In genomic region chr15:81075272-81075671, GRCh38 we compare ENCODE assay signal across 27 cellular contexts. TPM values are rescaled to one million over a fixed set of nuclear protein-coding genes. Genes with fewer than 3 reads are reported as not detected.
"Had no signal": no experiment of that assay in that cellular context is flagged by ENCODE, and none has a peak within 500 bp of the region (broad histone marks: within the 10 kb centered on the region; RNA-seq: fewer than 3 reads in every experiment).

No MANE protein-coding gene starts in this region.

- H3K27me3 ChIP-seq: gastrocnemius medialis, right atrium auricular region, suprapubic skin, transverse colon, upper lobe of right lung, uterus had no signal

- ATAC-seq: esophagus mucosa; gastrocnemius medialis; left ventricle myocardium superior; lower lobe of right lung; naive thymus-derived CD8-positive, alpha-beta T cell; sciatic nerve; stimulated activated naive B cell treated with anti-CD40 and anti-IgM and Interleukin-4, amounts not matched to agents 10 μg/mL and 1 μg/mL and 100 μg/mL, for 72 hours; upper lobe of right lung had no signal

- H3K4me1 Mint-ChIP-seq: endodermal cell; naive thymus-derived CD8-positive, alpha-beta T cell; nephron progenitor cell; stimulated activated naive B cell treated with anti-CD40 and anti-IgM and Interleukin-4, amounts not matched to agents 10 μg/mL and 1 μg/mL and 100 μg/mL, for 72 hours had no signal

- H3K9me3 ChIP-seq: gastrocnemius medialis, lower lobe of right lung, prostate gland, right atrium auricular region, suprapubic skin, transverse colon, upper lobe of right lung, uterus had no signal

- FAIRE-seq: keratinocyte had no signal

- H3K36me3 Mint-ChIP-seq: naive thymus-derived CD8-positive, alpha-beta T cell had no signal

- H3K27ac Mint-ChIP-seq: endodermal cell; naive thymus-derived CD8-positive, alpha-beta T cell; nephron progenitor cell; stimulated activated naive B cell treated with anti-CD40 and anti-IgM and Interleukin-4, amounts not matched to agents 10 μg/mL and 1 μg/mL and 100 μg/mL, for 72 hours; stimulated activated naive CD8-positive, alpha-beta T cell treated with anti-CD3 and anti-CD28 coated beads, Interleukin-15, Interleukin-2, amounts not matched to agents 100 ng/mL and 50 ng/mL, for 24 hours had no signal

- H3K4me3 ChIP-seq: gastrocnemius medialis, lower lobe of right lung, prostate gland, right atrium auricular region, smooth muscle cell, suprapubic skin, transverse colon, upper lobe of right lung, uterus had no signal

- H3K27ac ChIP-seq: epithelial cell of prostate, gastrocnemius medialis, lower lobe of right lung, prostate gland, right atrium auricular region, suprapubic skin, transverse colon, upper lobe of right lung, uterus had no signal

- H3K36me3 ChIP-seq: gastrocnemius medialis, lower lobe of right lung, prostate gland, right atrium auricular region, suprapubic skin, transverse colon, upper lobe of right lung, uterus had no signal

- DNase-seq: effector CD8-positive, alpha-beta T cell; endodermal cell; foreskin fibroblast; gastrocnemius medialis; head of caudate nucleus; left ventricle myocardium superior; lower lobe of right lung; naive thymus-derived CD8-positive, alpha-beta T cell; nephron progenitor cell; nucleus accumbens; stimulated activated CD4-positive, alpha-beta T cell treated with anti-CD3 and anti-CD28 coated beads, Interleukin-12 subunit alpha, Interleukin-12 subunit beta, amount 100 ng/mL, for 4 hours; stimulated activated CD4-positive, alpha-beta T cell treated with anti-CD3 and anti-CD28 coated beads, Interleukin-1b, Interleukin-23, amount 100 ng/mL, for 48 hours; stimulated activated CD4-positive, alpha-beta T cell treated with anti-CD3 and anti-CD28 coated beads, Interleukin-4, amount 100 ng/mL, for 24 hours; stimulated activated naive B cell treated with anti-CD40 and anti-IgM and Interleukin-4, amounts not matched to agents 10 μg/mL and 1 μg/mL and 100 μg/mL, for 72 hours; transverse colon; upper lobe of right lung; uterus had no signal

- H3K4me1 ChIP-seq: gastrocnemius medialis, lower lobe of right lung, prostate gland, transverse colon, upper lobe of right lung, uterus had no signal

- H3K4me2 ChIP-seq: smooth muscle cell had no signal

- H3K4me3 Mint-ChIP-seq: endodermal cell; naive thymus-derived CD8-positive, alpha-beta T cell; nephron progenitor cell; stimulated activated naive B cell treated with anti-CD40 and anti-IgM and Interleukin-4, amounts not matched to agents 10 μg/mL and 1 μg/mL and 100 μg/mL, for 72 hours; stimulated activated naive CD8-positive, alpha-beta T cell treated with anti-CD3 and anti-CD28 coated beads, Interleukin-15, Interleukin-2, amounts not matched to agents 100 ng/mL and 50 ng/mL, for 24 hours had no signal

RNA-seq across cellular contexts. Expression of gene CFAP161, which starts 58.8 kb away (rescaled TPM):
- total RNA-seq: endodermal cell, gastrocnemius medialis, osteocyte, sciatic nerve, transverse colon had no signal
